ENCODE assay signal across 8 cellular contexts in genomic region chr19:45103200-45103624, GRCh38.
DNase-seq lines count a peak whose midpoint lies in the region; ATAC-seq and TF ChIP-seq lines count a peak whose summit lies in the region.

No MANE protein-coding gene starts in this region.

- H3K4me3 Mint-ChIP-seq in effector memory CD8-positive, alpha-beta T cell = peak overlapping the region; percentile 71 to 75

- POLR2A ChIA-PET in RWPE1 (lab: Yijun Ruan, JAX; ENCODE audit: low non-redundant PET) = no interaction called here

- CTCF ChIA-PET in RWPE1 (lab: Yijun Ruan, JAX) = interaction anchor here (0.6 to 1.4 kb wide), 4 partner anchors 22 to 146 kb away, joined by 3 to 5 read pairs (median 3); no protein-coding TSS in a partner anchor

- TF ChIP-seq CTCF in GM13976 (IDR thresholded peaks at IDR 0.05; ENCODE audit: borderline replicate concordance, control extremely low read depth, extremely low read depth, insufficient read depth, missing control alignments) (no peak), RWPE1 (conservative IDR thresholded peaks at IDR 0.05; ENCODE audit: low read depth) (no peak)

- intact Hi-C loops in posterior cingulate gyrus (cut with DNase I) = no loop called here

- H3K27me3 Mint-ChIP-seq in effector memory CD8-positive, alpha-beta T cell = no peaks in the 10 kb centered on the region

- peak overlapping the region in 1 of 2 donors; percentile 82 for H3K27ac Mint-ChIP-seq in effector memory CD8-positive, alpha-beta T cell

- peak; percentile 68 for DNase-seq in GM13976 (ENCODE audit: low spot score)
- DNase-seq in RWPE1 (ENCODE audit: low spot score) = no peak
- DNase-seq in effector memory CD8-positive, alpha-beta T cell = peak; percentile 33 to 38 (median 38)
- peak; percentile 19 to 95 (median 74) for DNase-seq in posterior cingulate gyrus
- DNase-seq in DMS53 treated with DMSO at 0.1 percent for 48 hours (lab: John Stamatoyannopoulos, UW; ENCODE audit: unreplicated experiment) = no peak
- DNase-seq in AML-193 (lab: John Stamatoyannopoulos, UW) = no peak

- 0 out of 2 replicates have a peak overlapping the region, but pooled peaks have one; percentile 3 for H3K27ac ChIP-seq in RWPE1

- H3K9me3 Mint-ChIP-seq in effector memory CD8-positive, alpha-beta T cell = no peaks in the 10 kb centered on the region

- H3K4me1 Mint-ChIP-seq in effector memory CD8-positive, alpha-beta T cell (ENCODE audit: low read depth in 2 of 2) = peaks cover 48 to 52% of the 10 kb centered on the region in 2 donors

- in situ Hi-C loops in GM13976 (cut with MboI; ENCODE audit: low sequenced_read_pairs, unreplicated experiment) = no loop called here

- H3K36me3 Mint-ChIP-seq in effector memory CD8-positive, alpha-beta T cell (ENCODE audit: insufficient read depth) = no peaks in the 10 kb centered on the region

- ATAC-seq in effector memory CD8-positive, alpha-beta T cell (replicated peaks) = peak; percentile 94
- ATAC-seq in HG02938 (IDR thresholded peaks at IDR 0.05; ENCODE audit: unreplicated experiment) = no peak
- ATAC-seq in GM21360 (IDR thresholded peaks at IDR 0.05; ENCODE audit: unreplicated experiment) = no peak

Comparison
In these comparisons a context has a peak if more than half of its experiments do, and no peak if none do; other contexts are left out.
1. DNase-seq: peak in GM13976 (single experiment), effector memory CD8-positive, alpha-beta T cell (3 of 3) and posterior cingulate gyrus (10 of 10); none in RWPE1 (single experiment), DMS53 treated with DMSO at 0.1 percent for 48 hours (single experiment) and AML-193 (0 of 2).